In the genomic region with DNA sequence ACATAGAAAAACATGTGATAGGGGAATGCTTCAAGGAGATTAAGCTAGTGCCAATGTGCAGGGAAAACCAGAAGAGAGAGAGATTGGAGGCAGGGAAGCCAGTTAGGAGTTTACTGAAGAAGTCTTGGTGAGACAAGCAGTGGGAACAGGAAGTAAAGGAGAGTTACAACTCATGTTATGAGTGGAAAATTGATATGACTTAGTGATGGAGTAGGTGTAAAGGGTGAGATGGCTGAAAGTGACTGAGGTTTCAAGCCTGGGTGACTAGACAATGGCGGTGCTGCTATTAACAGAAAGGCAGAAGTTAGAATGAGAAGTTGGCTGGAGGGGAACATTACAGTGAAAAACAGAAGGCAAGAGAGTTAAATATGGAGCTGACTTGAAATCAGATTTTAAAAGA, we compare ENCODE assay signal across 1 cellular context.
TF ChIP-seq lines count a peak whose summit lies in the region.

No MANE protein-coding gene starts in this region.

TF ChIP-seq in HepG2, 621 proteins besides CTCF, POLR2A, EP300 and RAD21:
- no peak for TF ChIP-seq ZNF329 (CRISPR knock-in tag; IDR thresholded peaks at IDR 0.05; ENCODE audit: low read depth)
- TF ChIP-seq SETDB1 (CRISPR knock-in tag; IDR thresholded peaks at IDR 0.05; ENCODE audit: borderline replicate concordance) = no peak
- TF ChIP-seq RARG (CRISPR knock-in tag; IDR thresholded peaks at IDR 0.05; ENCODE audit: low read depth) = no peak
- no peak for TF ChIP-seq PLRG1 (conservative IDR thresholded peaks at IDR 0.05)
- no peak for TF ChIP-seq ZNF350 (CRISPR knock-in tag; IDR thresholded peaks at IDR 0.05; ENCODE audit: borderline replicate concordance, low read depth)
- TF ChIP-seq, protein P1, sequence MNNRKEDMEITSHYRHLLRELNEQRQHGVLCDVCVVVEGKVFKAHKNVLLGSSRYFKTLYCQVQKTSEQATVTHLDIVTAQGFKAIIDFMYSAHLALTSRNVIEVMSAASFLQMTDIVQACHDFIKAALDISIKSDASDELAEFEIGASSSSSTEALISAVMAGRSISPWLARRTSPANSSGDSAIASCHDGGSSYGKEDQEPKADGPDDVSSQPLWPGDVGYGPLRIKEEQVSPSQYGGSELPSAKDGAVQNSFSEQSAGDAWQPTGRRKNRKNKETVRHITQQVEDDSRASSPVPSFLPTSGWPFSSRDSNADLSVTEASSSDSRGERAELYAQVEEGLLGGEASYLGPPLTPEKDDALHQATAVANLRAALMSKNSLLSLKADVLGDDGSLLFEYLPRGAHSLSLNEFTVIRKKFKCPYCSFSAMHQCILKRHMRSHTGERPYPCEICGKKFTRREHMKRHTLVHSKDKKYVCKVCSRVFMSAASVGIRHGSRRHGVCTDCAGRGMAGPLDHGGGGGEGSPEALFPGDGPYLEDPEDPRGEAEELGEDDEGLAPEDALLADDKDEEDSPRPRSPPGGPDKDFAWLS (CRISPR knock-in tag; IDR thresholded peaks at IDR 0.05; ENCODE audit: borderline replicate concordance) = no peak
- TF ChIP-seq, protein P2, sequence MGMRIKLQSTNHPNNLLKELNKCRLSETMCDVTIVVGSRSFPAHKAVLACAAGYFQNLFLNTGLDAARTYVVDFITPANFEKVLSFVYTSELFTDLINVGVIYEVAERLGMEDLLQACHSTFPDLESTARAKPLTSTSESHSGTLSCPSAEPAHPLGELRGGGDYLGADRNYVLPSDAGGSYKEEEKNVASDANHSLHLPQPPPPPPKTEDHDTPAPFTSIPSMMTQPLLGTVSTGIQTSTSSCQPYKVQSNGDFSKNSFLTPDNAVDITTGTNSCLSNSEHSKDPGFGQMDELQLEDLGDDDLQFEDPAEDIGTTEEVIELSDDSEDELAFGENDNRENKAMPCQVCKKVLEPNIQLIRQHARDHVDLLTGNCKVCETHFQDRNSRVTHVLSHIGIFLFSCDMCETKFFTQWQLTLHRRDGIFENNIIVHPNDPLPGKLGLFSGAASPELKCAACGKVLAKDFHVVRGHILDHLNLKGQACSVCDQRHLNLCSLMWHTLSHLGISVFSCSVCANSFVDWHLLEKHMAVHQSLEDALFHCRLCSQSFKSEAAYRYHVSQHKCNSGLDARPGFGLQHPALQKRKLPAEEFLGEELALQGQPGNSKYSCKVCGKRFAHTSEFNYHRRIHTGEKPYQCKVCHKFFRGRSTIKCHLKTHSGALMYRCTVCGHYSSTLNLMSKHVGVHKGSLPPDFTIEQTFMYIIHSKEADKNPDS (CRISPR knock-in tag; IDR thresholded peaks at IDR 0.05) = no peak
- TF ChIP-seq, protein P3, sequence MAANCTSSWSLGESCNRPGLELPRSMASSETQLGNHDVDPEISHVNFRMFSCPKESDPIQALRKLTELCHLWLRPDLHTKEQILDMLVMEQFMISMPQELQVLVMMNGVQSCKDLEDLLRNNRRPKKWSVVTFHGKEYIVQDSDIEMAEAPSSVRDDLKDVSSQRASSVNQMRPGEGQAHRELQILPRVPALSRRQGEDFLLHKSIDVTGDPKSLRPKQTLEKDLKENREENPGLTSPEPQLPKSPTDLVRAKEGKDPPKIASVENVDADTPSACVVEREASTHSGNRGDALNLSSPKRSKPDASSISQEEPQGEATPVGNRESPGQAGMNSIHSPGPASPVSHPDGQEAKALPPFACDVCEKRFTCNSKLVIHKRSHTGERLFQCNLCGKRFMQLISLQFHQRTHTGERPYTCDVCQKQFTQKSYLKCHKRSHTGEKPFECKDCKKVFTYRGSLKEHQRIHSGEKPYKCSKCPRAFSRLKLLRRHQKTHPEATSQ (CRISPR knock-in tag; IDR thresholded peaks at IDR 0.05; ENCODE audit: borderline replicate concordance) = no peak
- TF ChIP-seq ZIK1 (CRISPR knock-in tag; IDR thresholded peaks at IDR 0.05; ENCODE audit: borderline replicate concordance, low read depth) = no peak
- TF ChIP-seq, protein P4, sequence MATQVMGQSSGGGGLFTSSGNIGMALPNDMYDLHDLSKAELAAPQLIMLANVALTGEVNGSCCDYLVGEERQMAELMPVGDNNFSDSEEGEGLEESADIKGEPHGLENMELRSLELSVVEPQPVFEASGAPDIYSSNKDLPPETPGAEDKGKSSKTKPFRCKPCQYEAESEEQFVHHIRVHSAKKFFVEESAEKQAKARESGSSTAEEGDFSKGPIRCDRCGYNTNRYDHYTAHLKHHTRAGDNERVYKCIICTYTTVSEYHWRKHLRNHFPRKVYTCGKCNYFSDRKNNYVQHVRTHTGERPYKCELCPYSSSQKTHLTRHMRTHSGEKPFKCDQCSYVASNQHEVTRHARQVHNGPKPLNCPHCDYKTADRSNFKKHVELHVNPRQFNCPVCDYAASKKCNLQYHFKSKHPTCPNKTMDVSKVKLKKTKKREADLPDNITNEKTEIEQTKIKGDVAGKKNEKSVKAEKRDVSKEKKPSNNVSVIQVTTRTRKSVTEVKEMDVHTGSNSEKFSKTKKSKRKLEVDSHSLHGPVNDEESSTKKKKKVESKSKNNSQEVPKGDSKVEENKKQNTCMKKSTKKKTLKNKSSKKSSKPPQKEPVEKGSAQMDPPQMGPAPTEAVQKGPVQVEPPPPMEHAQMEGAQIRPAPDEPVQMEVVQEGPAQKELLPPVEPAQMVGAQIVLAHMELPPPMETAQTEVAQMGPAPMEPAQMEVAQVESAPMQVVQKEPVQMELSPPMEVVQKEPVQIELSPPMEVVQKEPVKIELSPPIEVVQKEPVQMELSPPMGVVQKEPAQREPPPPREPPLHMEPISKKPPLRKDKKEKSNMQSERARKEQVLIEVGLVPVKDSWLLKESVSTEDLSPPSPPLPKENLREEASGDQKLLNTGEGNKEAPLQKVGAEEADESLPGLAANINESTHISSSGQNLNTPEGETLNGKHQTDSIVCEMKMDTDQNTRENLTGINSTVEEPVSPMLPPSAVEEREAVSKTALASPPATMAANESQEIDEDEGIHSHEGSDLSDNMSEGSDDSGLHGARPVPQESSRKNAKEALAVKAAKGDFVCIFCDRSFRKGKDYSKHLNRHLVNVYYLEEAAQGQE (IDR thresholded peaks at IDR 0.05; ENCODE audit: borderline replicate concordance in 1 of 2, low read depth in 1 of 2, low read length in 2 of 2) = no peak
- TF ChIP-seq CENPX (CRISPR knock-in tag; IDR thresholded peaks at IDR 0.05) = no peak
- no peak for TF ChIP-seq ZNF788 (CRISPR knock-in tag; IDR thresholded peaks at IDR 0.05; ENCODE audit: borderline replicate concordance)
- no peak for TF ChIP-seq ELF4 (CRISPR knock-in tag; IDR thresholded peaks at IDR 0.05; ENCODE audit: borderline replicate concordance)
- TF ChIP-seq KMT2A (CRISPR knock-in tag; IDR thresholded peaks at IDR 0.05) = no peak
- no peak for TF ChIP-seq ZMAT3 (CRISPR knock-in tag; conservative IDR thresholded peaks at IDR 0.05)
- TF ChIP-seq MEIS1 (CRISPR knock-in tag; IDR thresholded peaks at IDR 0.05; ENCODE audit: borderline replicate concordance) = no peak
- no peak for TF ChIP-seq GATA4 (IDR thresholded peaks at IDR 0.05; ENCODE audit: borderline replicate concordance, low read depth)
- TF ChIP-seq RFX3 (CRISPR knock-in tag; IDR thresholded peaks at IDR 0.05) = no peak
- TF ChIP-seq ATRX (CRISPR knock-in tag; IDR thresholded peaks at IDR 0.05; ENCODE audit: borderline replicate concordance) = no peak
